ENCODE assay signal across 1 cellular context in the genomic region with DNA sequence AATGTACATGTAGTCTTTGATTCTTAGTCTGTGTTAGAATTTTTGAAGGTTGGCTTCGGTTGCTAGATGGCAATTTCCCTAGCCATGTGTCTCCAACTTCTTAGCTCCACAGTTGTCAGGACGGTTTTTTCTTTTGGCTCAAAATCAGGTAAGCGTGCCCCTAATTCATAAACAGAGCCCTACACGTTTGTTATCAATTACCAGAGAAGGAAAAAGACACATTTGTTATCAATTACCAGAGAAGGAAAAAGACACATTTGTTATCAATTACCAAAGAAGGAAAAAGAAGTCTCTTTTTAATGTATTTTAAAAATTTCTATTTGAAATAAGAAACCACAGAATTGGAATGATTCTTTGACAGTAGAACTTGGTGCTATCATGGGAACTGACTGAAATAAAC.
TF ChIP-seq lines count a peak whose summit lies in the region.

No MANE protein-coding gene starts in this region.

TF ChIP-seq in GM23338, 12 proteins besides CTCF, POLR2A, EP300 and RAD21:
- TF ChIP-seq CREB1 (CRISPR knock-in tag; IDR thresholded peaks at IDR 0.05; ENCODE audit: low read depth) = no peak
- TF ChIP-seq EZH2phosphoT487 (IDR thresholded peaks at IDR 0.05; ENCODE audit: unreplicated experiment) = no peak
- no peak for TF ChIP-seq ZNF331 (CRISPR knock-in tag; IDR thresholded peaks at IDR 0.05; ENCODE audit: low read depth)
- no peak for TF ChIP-seq NANOG (IDR thresholded peaks at IDR 0.05; ENCODE audit: borderline replicate concordance)
- no peak for TF ChIP-seq STAT1 (IDR thresholded peaks at IDR 0.05; ENCODE audit: unreplicated experiment)
- TF ChIP-seq JUNB (IDR thresholded peaks at IDR 0.05; ENCODE audit: unreplicated experiment) = no peak
- no peak for TF ChIP-seq EZH2 (IDR thresholded peaks at IDR 0.05; ENCODE audit: low read depth, unreplicated experiment)
- TF ChIP-seq POLR2AphosphoS5 (IDR thresholded peaks at IDR 0.05; ENCODE audit: low read depth) = no peak
- TF ChIP-seq, protein P1, sequence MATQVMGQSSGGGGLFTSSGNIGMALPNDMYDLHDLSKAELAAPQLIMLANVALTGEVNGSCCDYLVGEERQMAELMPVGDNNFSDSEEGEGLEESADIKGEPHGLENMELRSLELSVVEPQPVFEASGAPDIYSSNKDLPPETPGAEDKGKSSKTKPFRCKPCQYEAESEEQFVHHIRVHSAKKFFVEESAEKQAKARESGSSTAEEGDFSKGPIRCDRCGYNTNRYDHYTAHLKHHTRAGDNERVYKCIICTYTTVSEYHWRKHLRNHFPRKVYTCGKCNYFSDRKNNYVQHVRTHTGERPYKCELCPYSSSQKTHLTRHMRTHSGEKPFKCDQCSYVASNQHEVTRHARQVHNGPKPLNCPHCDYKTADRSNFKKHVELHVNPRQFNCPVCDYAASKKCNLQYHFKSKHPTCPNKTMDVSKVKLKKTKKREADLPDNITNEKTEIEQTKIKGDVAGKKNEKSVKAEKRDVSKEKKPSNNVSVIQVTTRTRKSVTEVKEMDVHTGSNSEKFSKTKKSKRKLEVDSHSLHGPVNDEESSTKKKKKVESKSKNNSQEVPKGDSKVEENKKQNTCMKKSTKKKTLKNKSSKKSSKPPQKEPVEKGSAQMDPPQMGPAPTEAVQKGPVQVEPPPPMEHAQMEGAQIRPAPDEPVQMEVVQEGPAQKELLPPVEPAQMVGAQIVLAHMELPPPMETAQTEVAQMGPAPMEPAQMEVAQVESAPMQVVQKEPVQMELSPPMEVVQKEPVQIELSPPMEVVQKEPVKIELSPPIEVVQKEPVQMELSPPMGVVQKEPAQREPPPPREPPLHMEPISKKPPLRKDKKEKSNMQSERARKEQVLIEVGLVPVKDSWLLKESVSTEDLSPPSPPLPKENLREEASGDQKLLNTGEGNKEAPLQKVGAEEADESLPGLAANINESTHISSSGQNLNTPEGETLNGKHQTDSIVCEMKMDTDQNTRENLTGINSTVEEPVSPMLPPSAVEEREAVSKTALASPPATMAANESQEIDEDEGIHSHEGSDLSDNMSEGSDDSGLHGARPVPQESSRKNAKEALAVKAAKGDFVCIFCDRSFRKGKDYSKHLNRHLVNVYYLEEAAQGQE (IDR thresholded peaks at IDR 0.05; ENCODE audit: unreplicated experiment) = no peak
- no peak for TF ChIP-seq ZNF114 (CRISPR knock-in tag; IDR thresholded peaks at IDR 0.05)
